In genomic region chr2:74653589-74653984, GRCh38 we compare ENCODE assay signal across 8 cellular contexts. TPM values are rescaled to one million over a fixed set of nuclear protein-coding genes. Genes with fewer than 3 reads are reported as not detected.
DNase-seq lines count a peak whose midpoint lies in the region; ATAC-seq and TF ChIP-seq lines count a peak whose summit lies in the region.

No MANE protein-coding gene starts in this region.

- H3K27me3 ChIP-seq in adipocyte (replicated peaks; ENCODE audit: control insufficient read depth, insufficient read depth, low read length) (peaks cover 12% of the 10 kb centered on the region), left lung (peaks cover 5 to 39% of the 10 kb centered on the region in 2 donors)

- H3K4me1 Mint-ChIP-seq in activated CD4-positive, alpha-beta T cell treated with anti-CD3 and anti-CD28 coated beads for 36 hours = peaks cover 13% of the 10 kb centered on the region
- peaks cover 9% of the 10 kb centered on the region for H3K4me1 Mint-ChIP-seq in type B pancreatic cell (ENCODE audit: unreplicated experiment)

- H3K36me3 Mint-ChIP-seq in activated CD4-positive, alpha-beta T cell treated with anti-CD3 and anti-CD28 coated beads for 36 hours (ENCODE audit: low read depth) = peaks cover 5% of the 10 kb centered on the region
- H3K36me3 Mint-ChIP-seq in type B pancreatic cell = peaks cover 5% of the 10 kb centered on the region

- peak overlapping the region in 1 of 2 donors; percentile 9 for H3K27ac ChIP-seq in left lung

- H3K36me3 ChIP-seq in adipocyte (ENCODE audit: control insufficient read depth, insufficient read depth, low read length, severe bottlenecking) (no peaks in the 10 kb centered on the region), left lung (no peaks in the 10 kb centered on the region)

- H3K9me3 ChIP-seq in adipocyte (ENCODE audit: control insufficient read depth, low read length) (no peaks in the 10 kb centered on the region), left lung (no peaks in the 10 kb centered on the region)

- ATAC-seq in activated CD4-positive, alpha-beta T cell treated with anti-CD3 and anti-CD28 coated beads for 36 hours = peak; percentile 45
- ATAC-seq in HG03095 (IDR thresholded peaks at IDR 0.05; ENCODE audit: unreplicated experiment) = peak; percentile 13
- no peak for ATAC-seq in left lung

- TF ChIP-seq CTCF in left lung (IDR thresholded peaks at IDR 0.05) (no peak), type B pancreatic cell (conservative IDR thresholded peaks at IDR 0.05) (no peak)

- DNase-seq in activated CD4-positive, alpha-beta T cell treated with anti-CD3 and anti-CD28 coated beads for 36 hours = no peak
- no peak for DNase-seq in activated CD4-positive, alpha-beta T cell treated with anti-CD3 and anti-CD28 coated beads, Interleukin-2, amount 50 U/mL, for 1 hour
- no peak for DNase-seq in adipocyte (ENCODE audit: low read depth)
- no peak for DNase-seq in left lung
- DNase-seq in type B pancreatic cell (ENCODE audit: extremely low spot score, unreplicated experiment) = no peak
- DNase-seq in superior temporal gyrus (ENCODE audit: extremely low spot score) = no peak
- DNase-seq in COR-L47 (lab: John Stamatoyannopoulos, UW) = no peak

- H3K4me3 ChIP-seq in adipocyte (ENCODE audit: low read length) (peak overlapping the region; percentile 83), left lung (peak overlapping the region; percentile 64 to 67)

- H3K27ac Mint-ChIP-seq in activated CD4-positive, alpha-beta T cell treated with anti-CD3 and anti-CD28 coated beads for 36 hours = peak overlapping the region; percentile 28
- peak overlapping the region; percentile 59 for H3K27ac Mint-ChIP-seq in type B pancreatic cell

- H3K27me3 Mint-ChIP-seq in activated CD4-positive, alpha-beta T cell treated with anti-CD3 and anti-CD28 coated beads for 36 hours = peaks cover 14% of the 10 kb centered on the region
- peaks cover 23% of the 10 kb centered on the region for H3K27me3 Mint-ChIP-seq in type B pancreatic cell

- no peaks in the 10 kb centered on the region for H3K9me3 Mint-ChIP-seq in activated CD4-positive, alpha-beta T cell treated with anti-CD3 and anti-CD28 coated beads for 36 hours (ENCODE audit: low read depth)
- peaks cover 2% of the 10 kb centered on the region for H3K9me3 Mint-ChIP-seq in type B pancreatic cell

- H3K4me1 ChIP-seq in adipocyte (ENCODE audit: control insufficient read depth, insufficient read depth, low read length) (peaks cover 8% of the 10 kb centered on the region), left lung (peaks cover 0 to 13% of the 10 kb centered on the region in 2 donors)

- CTCF ChIA-PET in activated CD4-positive, alpha-beta T cell treated with anti-CD3 and anti-CD28 coated beads for 36 hours (lab: Charles Lee) = interaction anchor here (0.6 to 1.6 kb wide), 5 partner anchors 15 to 1265 kb away, joined by 3 read pairs; no protein-coding TSS in a partner anchor

- intact Hi-C loops in activated CD4-positive, alpha-beta T cell treated with anti-CD3 and anti-CD28 coated beads for 36 hours (cut with DNase I, micrococcal nuclease) = loop anchor here in 1 of 2 experiments (10.0 kb wide), 1 partner anchor 1269 kb away; the partner anchor contains the start of gene ALMS1
- intact Hi-C loops in left lung (cut with DNase I) = no loop called here

- peak overlapping the region; percentile 85 for H3K9ac ChIP-seq in adipocyte (ENCODE audit: low read length)

- POLR2A ChIA-PET in activated CD4-positive, alpha-beta T cell treated with anti-CD3 and anti-CD28 coated beads for 36 hours (lab: Charles Lee) = no interaction called here

- H3K4me3 Mint-ChIP-seq in activated CD4-positive, alpha-beta T cell treated with anti-CD3 and anti-CD28 coated beads for 36 hours = peak overlapping the region; percentile 76
- peak overlapping the region; percentile 87 for H3K4me3 Mint-ChIP-seq in type B pancreatic cell

RNA-seq across cellular contexts. Expression of gene SEMA4F, which starts 0.5 kb away (rescaled TPM):
- 1 to 10 TPM; 5.7 to 7.4 TPM for total RNA-seq in activated CD4-positive, alpha-beta T cell treated with anti-CD3 and anti-CD28 coated beads for 36 hours
- total RNA-seq in left lung = 10 to 100 TPM in 1 of 2 donors, 1 to 10 TPM in 1; 9.3 to 23.8 TPM
- total RNA-seq in type B pancreatic cell (ENCODE audit: low replicate concordance) = 7.1 and 17.0 TPM in 2 replicates

RNA-seq across cellular contexts. Expression of gene M1AP, which starts 5.5 kb away (rescaled TPM):
- under 1 TPM; 0.18 to 0.33 TPM for total RNA-seq in activated CD4-positive, alpha-beta T cell treated with anti-CD3 and anti-CD28 coated beads for 36 hours
- 1 to 10 TPM in 1 of 2 donors, under 1 TPM in 1; 0.47 to 1.1 TPM for total RNA-seq in left lung
- 0.24 and 0.71 TPM in 2 replicates for total RNA-seq in type B pancreatic cell (ENCODE audit: low replicate concordance)
